Comparison of ENCODE assay signal across 9 cellular contexts in the genomic region with DNA sequence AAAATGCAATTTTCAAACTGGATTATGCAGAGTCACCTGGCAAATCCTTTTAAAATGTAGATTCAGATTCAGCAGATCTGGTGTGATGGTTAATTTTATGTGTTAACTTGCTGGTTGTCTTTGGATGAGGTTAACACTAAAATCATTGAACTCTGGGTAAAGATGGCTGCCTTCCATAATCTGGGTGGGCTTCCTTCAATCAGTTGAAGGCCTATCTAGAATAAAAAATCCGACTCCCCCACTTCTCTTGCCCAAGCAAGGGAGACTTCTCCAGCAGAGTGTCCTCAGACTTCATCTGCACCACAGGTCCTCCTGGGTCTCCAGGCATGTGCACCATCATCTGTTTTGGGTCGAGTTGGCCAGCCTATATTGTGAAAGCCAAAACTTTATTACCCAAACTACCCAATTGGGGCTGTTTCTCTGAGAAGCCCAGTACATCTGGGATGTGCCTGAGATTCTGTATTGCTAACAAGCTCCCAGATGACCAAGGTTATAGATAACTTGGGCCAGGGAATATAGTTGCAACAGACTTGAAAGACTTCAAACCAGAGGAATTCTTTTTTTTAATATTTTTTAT. TPM values are rescaled to one million over a fixed set of nuclear protein-coding genes. Genes with fewer than 3 reads are reported as not detected.
A peak's percentile ranks its signal among the peaks of the same experiment; 100 is the strongest.
DNase-seq lines count a peak whose midpoint lies in the region; ATAC-seq, FAIRE-seq and TF ChIP-seq lines count a peak whose summit lies in the region.
"Had no signal": no experiment of that assay in that cellular context is flagged by ENCODE, and none has a peak within 500 bp of the region (broad histone marks: within the 10 kb centered on the region; RNA-seq: fewer than 3 reads in every experiment).

No MANE protein-coding gene starts in this region.

- 82 to 92% methylated on average over 2 of the region's 2 CpGs for WGBS in pancreas, 2 donors

- no peaks in the 10 kb centered on the region for H3K27me3 ChIP-seq in thoracic aorta (replicated peaks; ENCODE audit: insufficient read depth)
- H3K27me3 ChIP-seq in pancreas, result no peaks in the 10 kb centered on the region

- DNase-seq in activated CD4-positive, alpha-beta memory T cell treated with anti-CD3 and anti-CD28 coated beads, Interleukin-2, amount 10 ng/mL, durations not matched to agents 7 days and 5 days, result no peak
- no peak for DNase-seq in activated CD4-positive, alpha-beta memory T cell treated with anti-CD3 and anti-CD28 coated beads for 36 hours
- no peak for DNase-seq in activated CD8-positive, alpha-beta T cell treated with anti-CD3 and anti-CD28 coated beads for 36 hours
- DNase-seq in immature natural killer cell (no peak), thoracic aorta (ENCODE audit: low spot score) (no peak), pancreas (no peak), frontal cortex (ENCODE audit: low spot score in 2 of 2) (no peak)
- DNase-seq: NCI-H1048 had no signal

- H3K9me3 Mint-ChIP-seq in activated CD4-positive, alpha-beta memory T cell treated with anti-CD3 and anti-CD28 coated beads, Interleukin-2, amount 10 ng/mL, durations not matched to agents 7 days and 5 days, result no peaks in the 10 kb centered on the region
- H3K9me3 Mint-ChIP-seq in activated CD4-positive, alpha-beta memory T cell treated with anti-CD3 and anti-CD28 coated beads for 36 hours, result no peaks in the 10 kb centered on the region
- H3K9me3 Mint-ChIP-seq in activated CD8-positive, alpha-beta T cell treated with anti-CD3 and anti-CD28 coated beads for 36 hours, result no peaks in the 10 kb centered on the region
- H3K9me3 Mint-ChIP-seq in immature natural killer cell, result no peaks in the 10 kb centered on the region

- H3K27me3 Mint-ChIP-seq in activated CD4-positive, alpha-beta memory T cell treated with anti-CD3 and anti-CD28 coated beads, Interleukin-2, amount 10 ng/mL, durations not matched to agents 7 days and 5 days, result no peaks in the 10 kb centered on the region
- no peaks in the 10 kb centered on the region for H3K27me3 Mint-ChIP-seq in activated CD4-positive, alpha-beta memory T cell treated with anti-CD3 and anti-CD28 coated beads for 36 hours
- H3K27me3 Mint-ChIP-seq in activated CD8-positive, alpha-beta T cell treated with anti-CD3 and anti-CD28 coated beads for 36 hours, result no peaks in the 10 kb centered on the region
- peaks cover 0 to 7% (median 6%) of the 10 kb centered on the region in 3 donors for H3K27me3 Mint-ChIP-seq in immature natural killer cell (ENCODE audit: low read depth in 3 of 3)

- H3K27ac Mint-ChIP-seq in activated CD4-positive, alpha-beta memory T cell treated with anti-CD3 and anti-CD28 coated beads, Interleukin-2, amount 10 ng/mL, durations not matched to agents 7 days and 5 days, result peak overlapping the region; percentile 92
- H3K27ac Mint-ChIP-seq in activated CD4-positive, alpha-beta memory T cell treated with anti-CD3 and anti-CD28 coated beads for 36 hours, result no peak overlapping the region
- H3K27ac Mint-ChIP-seq in activated CD8-positive, alpha-beta T cell treated with anti-CD3 and anti-CD28 coated beads for 36 hours, result peak overlapping the region; percentile 28
- peak overlapping the region; percentile 85 to 96 (median 92) for H3K27ac Mint-ChIP-seq in immature natural killer cell

- no peak for ATAC-seq in activated CD8-positive, alpha-beta T cell treated with anti-CD3 and anti-CD28 coated beads for 36 hours
- no peak for ATAC-seq in thoracic aorta (ENCODE audit: insufficient number of reproducible peaks, low FRiP score, low read depth)
- ATAC-seq in pancreas, result no peak
- ATAC-seq in GM21515 (IDR thresholded peaks at IDR 0.05; ENCODE audit: unreplicated experiment), result no peak

- intact Hi-C loops in activated CD4-positive, alpha-beta memory T cell treated with anti-CD3 and anti-CD28 coated beads for 36 hours (cut with micrococcal nuclease), result loop anchor here (2.0 kb wide), 2 partner anchors 73 to 1629 kb away; a partner anchor contains a TSS
- intact Hi-C loops in activated CD8-positive, alpha-beta T cell treated with anti-CD3 and anti-CD28 coated beads for 36 hours (cut with micrococcal nuclease), result no loop called here
- intact Hi-C loops in pancreas (cut with DNase I), result no loop called here

- no peaks in the 10 kb centered on the region for H3K36me3 ChIP-seq in thoracic aorta
- no peaks in the 10 kb centered on the region for H3K36me3 ChIP-seq in pancreas

- FAIRE-seq in pancreas (lab: Jason Lieb, UNC) (no peak), frontal cortex (lab: Jason Lieb, UNC) (no peak)

- H3K27ac ChIP-seq in thoracic aorta, result peak overlapping the region; percentile 95
- peak overlapping the region in 1 of 4 donors; percentile 98 for H3K27ac ChIP-seq in pancreas

- no peaks in the 10 kb centered on the region for H3K9me3 ChIP-seq in thoracic aorta
- no peaks in the 10 kb centered on the region for H3K9me3 ChIP-seq in pancreas

- POLR2A ChIA-PET in activated CD4-positive, alpha-beta memory T cell treated with anti-CD3 and anti-CD28 coated beads, Interleukin-2, amount 10 ng/mL, durations not matched to agents 7 days and 5 days (lab: Charles Lee), result interaction anchor here (1.0 to 5.5 kb wide), 7 partner anchors 10 to 205 kb away, joined by 3 to 148 read pairs (median 20); a partner anchor contains a TSS
- POLR2A ChIA-PET in activated CD4-positive, alpha-beta memory T cell treated with anti-CD3 and anti-CD28 coated beads for 36 hours (lab: Charles Lee), result interaction anchor here (1.4 to 3.9 kb wide), 4 partner anchors 134 to 205 kb away, joined by 4 to 51 read pairs (median 13); a partner anchor contains a TSS
- POLR2A ChIA-PET in activated CD8-positive, alpha-beta T cell treated with anti-CD3 and anti-CD28 coated beads for 36 hours (lab: Charles Lee), result interaction anchor here (0.5 to 4.5 kb wide), 5 partner anchors 23 to 204 kb away, joined by 3 to 78 read pairs (median 15); a partner anchor contains a TSS

- no peaks in the 10 kb centered on the region for H3K36me3 Mint-ChIP-seq in activated CD4-positive, alpha-beta memory T cell treated with anti-CD3 and anti-CD28 coated beads, Interleukin-2, amount 10 ng/mL, durations not matched to agents 7 days and 5 days (ENCODE audit: low read depth)
- peaks cover 2% of the 10 kb centered on the region for H3K36me3 Mint-ChIP-seq in activated CD4-positive, alpha-beta memory T cell treated with anti-CD3 and anti-CD28 coated beads for 36 hours
- peaks cover 1% of the 10 kb centered on the region for H3K36me3 Mint-ChIP-seq in activated CD8-positive, alpha-beta T cell treated with anti-CD3 and anti-CD28 coated beads for 36 hours (ENCODE audit: low read depth)
- peaks cover 0 to 2% (median 0%) of the 10 kb centered on the region in 3 donors for H3K36me3 Mint-ChIP-seq in immature natural killer cell

- H3K4me3 ChIP-seq in thoracic aorta, result peak overlapping the region; percentile 100
- H3K4me3 ChIP-seq in pancreas, result peak overlapping the region in 1 of 4 donors; percentile 98

- no peak for TF ChIP-seq CTCF in activated CD8-positive, alpha-beta T cell treated with anti-CD3 and anti-CD28 coated beads for 36 hours (IDR thresholded peaks at IDR 0.05)
- TF ChIP-seq CTCF in thoracic aorta (IDR thresholded peaks at IDR 0.05) (no peak), pancreas (IDR thresholded peaks at IDR 0.05) (no peak)

- peaks cover 37% of the 10 kb centered on the region for H3K4me1 Mint-ChIP-seq in activated CD4-positive, alpha-beta memory T cell treated with anti-CD3 and anti-CD28 coated beads, Interleukin-2, amount 10 ng/mL, durations not matched to agents 7 days and 5 days
- H3K4me1 Mint-ChIP-seq in activated CD4-positive, alpha-beta memory T cell treated with anti-CD3 and anti-CD28 coated beads for 36 hours (ENCODE audit: low read depth), result peaks cover 23% of the 10 kb centered on the region
- peaks cover 31% of the 10 kb centered on the region for H3K4me1 Mint-ChIP-seq in activated CD8-positive, alpha-beta T cell treated with anti-CD3 and anti-CD28 coated beads for 36 hours (ENCODE audit: low read depth)
- peaks cover 40 to 62% of the 10 kb centered on the region in 2 donors for H3K4me1 Mint-ChIP-seq in immature natural killer cell

- H3K4me3 Mint-ChIP-seq in activated CD4-positive, alpha-beta memory T cell treated with anti-CD3 and anti-CD28 coated beads, Interleukin-2, amount 10 ng/mL, durations not matched to agents 7 days and 5 days, result peak overlapping the region; percentile 92
- H3K4me3 Mint-ChIP-seq in activated CD4-positive, alpha-beta memory T cell treated with anti-CD3 and anti-CD28 coated beads for 36 hours, result no peak overlapping the region
- peak overlapping the region; percentile 87 for H3K4me3 Mint-ChIP-seq in activated CD8-positive, alpha-beta T cell treated with anti-CD3 and anti-CD28 coated beads for 36 hours
- peak overlapping the region; percentile 64 to 98 (median 98) for H3K4me3 Mint-ChIP-seq in immature natural killer cell

- CTCF ChIA-PET in activated CD4-positive, alpha-beta memory T cell treated with anti-CD3 and anti-CD28 coated beads, Interleukin-2, amount 10 ng/mL, durations not matched to agents 7 days and 5 days (lab: Charles Lee), result interaction anchor here (1.3 to 3.7 kb wide), 4 partner anchors 70 to 141 kb away, joined by 4 to 40 read pairs (median 26); a partner anchor contains a TSS
- CTCF ChIA-PET in activated CD4-positive, alpha-beta memory T cell treated with anti-CD3 and anti-CD28 coated beads for 36 hours (lab: Charles Lee), result interaction anchor here (1.4 to 4.5 kb wide), 2 partner anchors 21 to 77 kb away, joined by 7 to 27 read pairs; no protein-coding TSS in a partner anchor
- CTCF ChIA-PET in activated CD8-positive, alpha-beta T cell treated with anti-CD3 and anti-CD28 coated beads for 36 hours (lab: Charles Lee), result interaction anchor here (1.1 to 1.6 kb wide), 2 partner anchors 71 to 78 kb away, joined by 3 to 10 read pairs; no protein-coding TSS in a partner anchor

- H3K4me1 ChIP-seq in thoracic aorta (ENCODE audit: control insufficient read depth in 1 of 2, low read depth in 2 of 2) (peaks cover 8 to 10% of the 10 kb centered on the region in 2 donors), pancreas (peaks cover 0 to 12% (median 0%) of the 10 kb centered on the region in 3 donors)

RNA-seq across cellular contexts. Expression of a gene that starts 1.6 kb away (rescaled TPM):
- total RNA-seq in activated CD4-positive, alpha-beta memory T cell treated with anti-CD3 and anti-CD28 coated beads, Interleukin-2, amount 10 ng/mL, durations not matched to agents 7 days and 5 days, result 1 to 10 TPM; 8.0 to 9.5 TPM
- 1 to 10 TPM; 5.1 to 5.4 TPM for total RNA-seq in activated CD4-positive, alpha-beta memory T cell treated with anti-CD3 and anti-CD28 coated beads for 36 hours
- 1 to 10 TPM; 4.2 to 5.0 TPM for total RNA-seq in activated CD8-positive, alpha-beta T cell treated with anti-CD3 and anti-CD28 coated beads for 36 hours
- polyA plus RNA-seq in immature natural killer cell (1 to 10 TPM; 3.0 to 9.4 (median 5.9) TPM), pancreas (1 to 10 TPM; 2.4 to 7.8 TPM)
- total RNA-seq in thoracic aorta (10 to 100 TPM; 24.1 to 36.8 TPM), pancreas (10 to 100 TPM in 1 of 6 donors, 1 to 10 TPM in 5; 4.0 to 11.0 (median 5.4) TPM), frontal cortex (29.8 TPM)

RNA-seq across cellular contexts. Expression of a gene that starts 40.6 kb away (rescaled TPM):
- 10 to 100 TPM; 13.6 to 15.0 TPM for total RNA-seq in activated CD4-positive, alpha-beta memory T cell treated with anti-CD3 and anti-CD28 coated beads, Interleukin-2, amount 10 ng/mL, durations not matched to agents 7 days and 5 days
- total RNA-seq in activated CD4-positive, alpha-beta memory T cell treated with anti-CD3 and anti-CD28 coated beads for 36 hours, result 1 to 10 TPM; 7.2 to 9.1 TPM
- total RNA-seq in activated CD8-positive, alpha-beta T cell treated with anti-CD3 and anti-CD28 coated beads for 36 hours, result 10 to 100 TPM in 1 of 2 experiments, 1 to 10 TPM in 1; 9.5 to 10.6 TPM
- polyA plus RNA-seq in immature natural killer cell (under 1 TPM in 2 of 3 donors, not detected in 1; 0.04 to 0.09 TPM), pancreas (under 1 TPM; 0.23 to 0.26 TPM)
- total RNA-seq in thoracic aorta (10 to 100 TPM; 12.6 to 21.3 TPM), pancreas (1 to 10 TPM in 3 of 6 donors, under 1 TPM in 3; 0.24 to 2.6 (median 0.99) TPM), frontal cortex (1.6 TPM)
